In genomic region chr10:114658175-114658574, GRCh38 we compare ENCODE assay signal across 9 cellular contexts. TPM values are rescaled to one million over a fixed set of nuclear protein-coding genes. Genes with fewer than 3 reads are reported as not detected.
DNase-seq lines count a peak whose midpoint lies in the region; ATAC-seq and TF ChIP-seq lines count a peak whose summit lies in the region.
"Had no signal": no experiment of that assay in that cellular context is flagged by ENCODE, and none has a peak within 500 bp of the region (broad histone marks: within the 10 kb centered on the region; RNA-seq: fewer than 3 reads in every experiment).

ABLIM1 (minus strand) TSS chr10:114658275; CDS start chr10:114658200, 75 bp downstream.

- BruUV-seq in PC-3 (replicated peaks; lab: Mats Ljungman, UMichigan), result no TSS peak

- POLR2A ChIA-PET in PC-3 (lab: Charles Lee; ENCODE audit: unreplicated experiment), result no interaction called here

- no peaks in the 10 kb centered on the region for H3K9me2 ChIP-seq in PC-3 (replicated peaks; ENCODE audit: low read length)

- 83 to 91% (median 89%) methylated on average over 2 of the region's 2 CpGs for WGBS in stomach, 5 donors

- H3F3A ChIP-seq in PC-3 (ENCODE audit: low read length, unreplicated experiment), result no peaks in the 10 kb centered on the region

- ATAC-seq in PC-3, result no peak
- no peak for ATAC-seq in left lobe of liver
- no peak for ATAC-seq in GM21447 (IDR thresholded peaks at IDR 0.05; ENCODE audit: unreplicated experiment)

- H3K36me3 ChIP-seq in PC-3 (ENCODE audit: low read depth, low read length) (no peaks in the 10 kb centered on the region), breast epithelium (no peaks in the 10 kb centered on the region), stomach (no peaks in the 10 kb centered on the region)

- H3K9ac ChIP-seq in PC-3 (ENCODE audit: low read length), result no peak within 1 kb of the TSS

- no peak within 1 kb of the TSS for H2AFZ ChIP-seq in PC-3 (ENCODE audit: low read length)

- H3K79me2 ChIP-seq in PC-3 (ENCODE audit: low read length), result no peaks in the 10 kb centered on the region

- H3K4me2 ChIP-seq in PC-3 (ENCODE audit: low read length), result no peak within 1 kb of the TSS

- H3K9me3 ChIP-seq in PC-3 (ENCODE audit: low read length) (no peaks in the 10 kb centered on the region), breast epithelium (no peaks in the 10 kb centered on the region), stomach (no peaks in the 10 kb centered on the region)

- H3K4me1 ChIP-seq in PC-3 (ENCODE audit: insufficient read depth, low read length) (peaks cover 12% of the 10 kb centered on the region), breast epithelium (no peaks in the 10 kb centered on the region), stomach (peaks cover 0 to 18% (median 6%) of the 10 kb centered on the region in 4 donors)

- H3K27me3 ChIP-seq in PC-3 (ENCODE audit: low read length), result no peaks in the 10 kb centered on the region
- H3K27me3 ChIP-seq in breast epithelium, result no peaks in the 10 kb centered on the region
- no peaks in the 10 kb centered on the region for H3K27me3 ChIP-seq in stomach

- H3K4me3 ChIP-seq in PC-3 (ENCODE audit: low read length) (no peak within 1 kb of the TSS), breast epithelium (no peak within 1 kb of the TSS), stomach (no peak within 1 kb of the TSS)

- H4K20me1 ChIP-seq in PC-3 (ENCODE audit: low read length), result no peaks in the 10 kb centered on the region

- no peak for TF ChIP-seq POLR2A in breast epithelium (IDR thresholded peaks at IDR 0.05)
- no peak for TF ChIP-seq POLR2A in stomach (IDR thresholded peaks at IDR 0.05)

- no peak for DNase-seq in PC-3
- DNase-seq in breast epithelium (ENCODE audit: low spot score in 2 of 2), result no peak
- DNase-seq in left lobe of liver (ENCODE audit: low spot score), result no peak
- no peak for DNase-seq in stomach
- DNase-seq in dedifferentiated amniotic fluid mesenchymal stem cell (ENCODE audit: extremely low spot score), result no peak
- no peak for DNase-seq in GM19240 (ENCODE audit: insufficient read length, low spot score)
- DNase-seq: GF-D8, T1000 had no signal

- TF ChIP-seq CTCF in PC-3 (conservative IDR thresholded peaks at IDR 0.05; ENCODE audit: low read depth, low read length), result no peak
- no peak for TF ChIP-seq CTCF in breast epithelium (IDR thresholded peaks at IDR 0.05)
- no peak for TF ChIP-seq CTCF in stomach (IDR thresholded peaks at IDR 0.05)

- H3K27ac ChIP-seq in PC-3 (ENCODE audit: low read length) (no peak within 1 kb of the TSS), breast epithelium (no peak within 1 kb of the TSS), stomach (no peak within 1 kb of the TSS)

- intact Hi-C loops in PC-3 (cut with micrococcal nuclease) (no loop called here), breast epithelium (cut with DNase I; ENCODE audit: low total_unique reads) (no loop called here), stomach (cut with DNase I; ENCODE audit: low total_unique reads) (no loop called here)

- TF ChIP-seq EP300 in stomach (IDR thresholded peaks at IDR 0.05), result no peak

- CTCF ChIA-PET in PC-3 (lab: Charles Lee), result no interaction called here

RNA-seq across cellular contexts. Expression of gene ABLIM1, which starts in this region (rescaled TPM):
- total RNA-seq in PC-3 (2014; rRNA removed) (12.3 and 13.8 TPM in 2 replicates), breast epithelium (100 to 1,000 TPM in 2 of 3 donors, 10 to 100 TPM in 1; 89.0 to 216 (median 131) TPM), left lobe of liver (47.0 TPM), stomach (100 to 1,000 TPM in 3 of 5 donors, 10 to 100 TPM in 2; 28.1 to 276 (median 198) TPM)
- polyA plus RNA-seq in stomach, result 10 to 100 TPM; 30.2 to 87.2 (median 30.3) TPM
